1 cellular context compared by ENCODE assay signal in the genomic region with DNA sequence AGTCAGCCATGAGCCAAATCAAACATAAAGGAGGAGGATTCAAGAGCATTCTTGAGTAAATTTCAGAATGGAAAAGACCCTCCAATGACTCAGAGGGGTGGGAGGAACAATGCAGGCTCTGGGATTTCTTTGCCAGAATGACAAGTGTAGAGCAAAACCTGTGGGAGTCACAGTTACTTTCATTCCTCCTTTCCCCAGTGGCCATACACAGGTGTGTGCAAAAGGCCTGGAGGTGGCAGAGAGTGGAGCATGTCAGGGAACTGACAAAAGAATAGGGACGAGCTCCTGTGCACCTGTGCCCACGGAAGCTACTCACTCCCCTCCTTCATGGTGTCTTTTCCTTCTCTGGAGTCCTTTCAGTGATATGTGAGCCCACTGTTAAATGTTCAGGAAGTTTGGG.
TF ChIP-seq lines count a peak whose summit lies in the region.

No MANE protein-coding gene starts in this region.

TF ChIP-seq in HCT116, 20 proteins besides CTCF, POLR2A, EP300 and RAD21 (continued from another document):
- TF ChIP-seq, protein P1, sequence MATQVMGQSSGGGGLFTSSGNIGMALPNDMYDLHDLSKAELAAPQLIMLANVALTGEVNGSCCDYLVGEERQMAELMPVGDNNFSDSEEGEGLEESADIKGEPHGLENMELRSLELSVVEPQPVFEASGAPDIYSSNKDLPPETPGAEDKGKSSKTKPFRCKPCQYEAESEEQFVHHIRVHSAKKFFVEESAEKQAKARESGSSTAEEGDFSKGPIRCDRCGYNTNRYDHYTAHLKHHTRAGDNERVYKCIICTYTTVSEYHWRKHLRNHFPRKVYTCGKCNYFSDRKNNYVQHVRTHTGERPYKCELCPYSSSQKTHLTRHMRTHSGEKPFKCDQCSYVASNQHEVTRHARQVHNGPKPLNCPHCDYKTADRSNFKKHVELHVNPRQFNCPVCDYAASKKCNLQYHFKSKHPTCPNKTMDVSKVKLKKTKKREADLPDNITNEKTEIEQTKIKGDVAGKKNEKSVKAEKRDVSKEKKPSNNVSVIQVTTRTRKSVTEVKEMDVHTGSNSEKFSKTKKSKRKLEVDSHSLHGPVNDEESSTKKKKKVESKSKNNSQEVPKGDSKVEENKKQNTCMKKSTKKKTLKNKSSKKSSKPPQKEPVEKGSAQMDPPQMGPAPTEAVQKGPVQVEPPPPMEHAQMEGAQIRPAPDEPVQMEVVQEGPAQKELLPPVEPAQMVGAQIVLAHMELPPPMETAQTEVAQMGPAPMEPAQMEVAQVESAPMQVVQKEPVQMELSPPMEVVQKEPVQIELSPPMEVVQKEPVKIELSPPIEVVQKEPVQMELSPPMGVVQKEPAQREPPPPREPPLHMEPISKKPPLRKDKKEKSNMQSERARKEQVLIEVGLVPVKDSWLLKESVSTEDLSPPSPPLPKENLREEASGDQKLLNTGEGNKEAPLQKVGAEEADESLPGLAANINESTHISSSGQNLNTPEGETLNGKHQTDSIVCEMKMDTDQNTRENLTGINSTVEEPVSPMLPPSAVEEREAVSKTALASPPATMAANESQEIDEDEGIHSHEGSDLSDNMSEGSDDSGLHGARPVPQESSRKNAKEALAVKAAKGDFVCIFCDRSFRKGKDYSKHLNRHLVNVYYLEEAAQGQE (IDR thresholded peaks at IDR 0.05; ENCODE audit: low read depth), result no peak
